ENCODE assay signal across 20 cellular contexts in genomic region chr20:62820208-62820961, GRCh38. TPM values are rescaled to one million over a fixed set of nuclear protein-coding genes. Genes with fewer than 3 reads are reported as not detected.
DNase-seq lines count a peak whose midpoint lies in the region; ATAC-seq and TF ChIP-seq lines count a peak whose summit lies in the region.
"Had no signal": no experiment of that assay in that cellular context is flagged by ENCODE, and none has a peak within 500 bp of the region (broad histone marks: within the 10 kb centered on the region; RNA-seq: fewer than 3 reads in every experiment).

No MANE protein-coding gene starts in this region.

- H3K79me1 ChIP-seq in neuronal stem cell (ENCODE audit: low read depth, low read length): peaks cover 2% of the 10 kb centered on the region

- POLR2A ChIA-PET in WTC11 (lab: Charles Lee): interaction anchor here (0.5 kb wide), 1 partner anchor 1089 kb away, joined by 3 read pairs; no protein-coding TSS in a partner anchor

- ATAC-seq in WTC11: no peak
- ATAC-seq in GM21381 (IDR thresholded peaks at IDR 0.05; ENCODE audit: unreplicated experiment): no peak
- ATAC-seq: foreskin keratinocyte had no signal

- peak overlapping the region; percentile 43 for H4K91ac ChIP-seq in neuronal stem cell (ENCODE audit: low read depth, low read length, poor library complexity)

- H3K27me3 Mint-ChIP-seq in WTC11 (ENCODE audit: low read depth): no peaks in the 10 kb centered on the region; the same call in 1 of the 2 replicates

- H3K27ac Mint-ChIP-seq in WTC11: 0 out of 2 replicates have a peak overlapping the region, but pooled peaks have one; percentile 23
- H3K27ac Mint-ChIP-seq: activated naive CD8-positive, alpha-beta T cell; activated T-helper 2 cell treated with anti-CD3 and anti-CD28 coated beads, Interferon-gamma antibody, Interleukin-2, Interleukin-4, amounts not matched to agents 10 μg/mL and 5 μg/mL and 100 μg/mL, durations not matched to agents 14 hours and 24 hours and 36 hours had no signal

- H3K27ac ChIP-seq in neuronal stem cell (replicated peaks; ENCODE audit: low read length) (no peak overlapping the region), tibial artery (no peak overlapping the region)
- H3K27ac ChIP-seq: foreskin keratinocyte, suprapubic skin had no signal

- peak overlapping the region; percentile 65 for H3K18ac ChIP-seq in neuronal stem cell (ENCODE audit: low read length)

- no peaks in the 10 kb centered on the region for H3K9me3 Mint-ChIP-seq in WTC11
- H3K9me3 Mint-ChIP-seq: activated T-helper 2 cell treated with anti-CD3 and anti-CD28 coated beads, Interferon-gamma antibody, Interleukin-2, Interleukin-4, amounts not matched to agents 10 μg/mL and 5 μg/mL and 100 μg/mL, durations not matched to agents 14 hours and 24 hours and 36 hours had no signal

- no peak overlapping the region for H3K4me2 ChIP-seq in neuronal stem cell (ENCODE audit: insufficient read depth, low read length, poor library complexity, severe bottlenecking)
- H3K4me2 ChIP-seq: SK-N-SH had no signal

- H2BK120ac ChIP-seq in neuronal stem cell (ENCODE audit: low read depth, low read length): no peak overlapping the region

- CTCF ChIA-PET in WTC11 (lab: Charles Lee): no interaction called here

- peak overlapping the region; percentile 100 for H2AK5ac ChIP-seq in neuronal stem cell (ENCODE audit: low read depth, low read length)

- intact Hi-C loops in tibial artery (cut with DNase I; ENCODE audit: low total_unique reads): no loop called here

- H3K4me3 Mint-ChIP-seq in WTC11: no peak overlapping the region
- H3K4me3 Mint-ChIP-seq: activated naive CD8-positive, alpha-beta T cell had no signal

- peak overlapping the region; percentile 76 for H3K4ac ChIP-seq in neuronal stem cell (ENCODE audit: low read length)

- H4K8ac ChIP-seq in neuronal stem cell (ENCODE audit: low read depth, low read length): peak overlapping the region; percentile 4

- H2BK5ac ChIP-seq in neuronal stem cell (ENCODE audit: low read length): peak overlapping the region; percentile 60

- H3K9me3 ChIP-seq in BE2C: no peaks in the 10 kb centered on the region
- H3K9me3 ChIP-seq in neuronal stem cell (replicated peaks in 1 of 2; ENCODE audit: control insufficient read depth in 2 of 2, insufficient read depth in 1 of 2, low read depth in 1 of 2, low read length in 2 of 2): no peaks in the 10 kb centered on the region
- H3K9me3 ChIP-seq in tibial artery: no peaks in the 10 kb centered on the region
- H3K9me3 ChIP-seq: SK-N-SH, suprapubic skin had no signal

- H3K9ac ChIP-seq in neuronal stem cell (ENCODE audit: low read depth, low read length, poor library complexity): peak overlapping the region; percentile 44
- H3K9ac ChIP-seq: SK-N-SH had no signal

- H3K27me3 ChIP-seq in BE2C (peaks cover 12% of the 10 kb centered on the region), H7 (ENCODE audit: control insufficient read depth, insufficient read depth, low read length) (peaks cover 8% of the 10 kb centered on the region), neuronal stem cell (ENCODE audit: control insufficient read depth in 3 of 3, insufficient read depth in 3 of 3, low read depth in 1 of 3, low read length in 3 of 3) (peaks cover 0 to 52% (median 10%) of the 10 kb centered on the region in 3 experiments), tibial artery (peaks cover 3 to 66% of the 10 kb centered on the region in 2 donors)

- no CpG with 5 or more reads among the region's 23 CpGs for WGBS in neuronal stem cell (ENCODE audit: extremely low coverage in 2 of 2, insufficient read length in 2 of 2, insufficient replicate concordance in 1 of 2), 2 donors

- no peak overlapping the region for H2AFZ ChIP-seq in neuronal stem cell (ENCODE audit: low read length)

- DNase-seq in BE2C (peak; percentile 49), H7 (peak; percentile 69), WTC11 (ENCODE audit: low spot score) (no peak), neuronal stem cell (ENCODE audit: low spot score) (no peak), NCI-H1694 treated with DMSO at 0.1 percent for 48 hours (lab: John Stamatoyannopoulos, UW) (no peak), tibial artery (no peak)
- DNase-seq: activated CD4-positive, alpha-beta T cell treated with anti-CD3 and anti-CD28 coated beads, Interleukin-2, amount 50 U/mL, for 48 hours; activated CD4-positive, CD25-positive, alpha-beta regulatory T cell; activated CD8-positive, alpha-beta memory T cell treated with anti-CD3 and anti-CD28 coated beads, Interleukin-2, amount 50 U/mL, for 48 hours; cerebellar nuclear complex; DND-41; effector memory CD4-positive, alpha-beta T cell; foreskin keratinocyte; NCI-H1105 treated with DMSO at 0.1 percent for 48 hours; SK-N-SH had no signal

- peak overlapping the region; percentile 82 for H3K14ac ChIP-seq in neuronal stem cell (ENCODE audit: low read length)

- H3K4me1 Mint-ChIP-seq in WTC11: peaks cover 23% of the 10 kb centered on the region

- peak overlapping the region; percentile 90 for H2BK12ac ChIP-seq in neuronal stem cell (ENCODE audit: low read length)

- no peaks in the 10 kb centered on the region for H3K36me3 Mint-ChIP-seq in WTC11
- H3K36me3 Mint-ChIP-seq: activated naive CD8-positive, alpha-beta T cell had no signal

- H3K36me3 ChIP-seq in BE2C (no peaks in the 10 kb centered on the region), H7 (replicated peaks; ENCODE audit: control insufficient read depth, insufficient read depth, low read length) (no peaks in the 10 kb centered on the region; the same call in 1 of the 2 replicates), neuronal stem cell (replicated peaks in 1 of 2; ENCODE audit: control insufficient read depth in 2 of 2, insufficient read depth in 2 of 2, low read length in 2 of 2) (no peaks in the 10 kb centered on the region), tibial artery (no peaks in the 10 kb centered on the region)
- H3K36me3 ChIP-seq: suprapubic skin had no signal

- TF ChIP-seq CTCF in BE2C (IDR thresholded peaks at IDR 0.05; ENCODE audit: low read depth, low read length): no peak
- TF ChIP-seq CTCF in WTC11 (IDR thresholded peaks at IDR 0.05): no peak
- no peak for TF ChIP-seq CTCF in tibial artery (IDR thresholded peaks at IDR 0.05)

- H3K4me3 ChIP-seq in BE2C (ENCODE audit: low read depth, low read length): no peak overlapping the region
- H3K4me3 ChIP-seq in H7 (ENCODE audit: insufficient read depth, low read depth, low read length): no peak overlapping the region
- no peak overlapping the region for H3K4me3 ChIP-seq in neuronal stem cell (ENCODE audit: low read length in 2 of 2)
- H3K4me3 ChIP-seq in tibial artery: no peak overlapping the region
- H3K4me3 ChIP-seq: suprapubic skin had no signal

- H3K4me1 ChIP-seq in BE2C (peaks cover 34% of the 10 kb centered on the region), neuronal stem cell (ENCODE audit: control insufficient read depth in 2 of 2, insufficient read depth in 1 of 2, low read depth in 1 of 2, low read length in 2 of 2) (peaks cover 34 to 43% of the 10 kb centered on the region in 2 donors), tibial artery (peaks cover 8 to 61% (median 37%) of the 10 kb centered on the region in 4 donors)

- H3K23ac ChIP-seq in neuronal stem cell (ENCODE audit: low read depth, low read length, poor library complexity): peak overlapping the region; percentile 85

- H2BK15ac ChIP-seq in neuronal stem cell (ENCODE audit: low read length): no peak overlapping the region

TF ChIP-seq in WTC11, 78 proteins besides CTCF, POLR2A, EP300 and RAD21 (continues in another document):
- no peak for TF ChIP-seq ZSCAN18 (CRISPR knock-in tag; IDR thresholded peaks at IDR 0.05)

RNA-seq across cellular contexts. Expression of gene COL9A3, which starts 3.5 kb away (rescaled TPM):
- 5.9 TPM for polyA plus RNA-seq in BE2C (2012; ENCODE audit: insufficient read depth, insufficient read length, low read depth)
- 131 and 139 TPM in 2 replicates for total RNA-seq in H7 (2014; rRNA removed; shearing (Covaris generic))
- 115 to 136 TPM (median 123 TPM) in 3 replicates for total RNA-seq in WTC11 (2021)
- 77.2 TPM for polyA plus RNA-seq in neuronal stem cell (2013, experiment 1 of 2)
- polyA plus RNA-seq in neuronal stem cell (2013, experiment 2 of 2): 77.0 TPM
- total RNA-seq: LHCN-M2 had no signal

RNA-seq across cellular contexts. Expression of gene OGFR, which starts 15.8 kb away (rescaled TPM):
- 138 TPM for polyA plus RNA-seq in BE2C (2012; ENCODE audit: insufficient read depth, insufficient read length, low read depth)
- 50.1 and 57.1 TPM in 2 replicates for total RNA-seq in H7 (2014; rRNA removed; shearing (Covaris generic))
- 32.5 to 43.3 TPM (median 33.8 TPM) in 3 replicates for total RNA-seq in WTC11 (2021)
- polyA plus RNA-seq in neuronal stem cell (2013, experiment 1 of 2): 15.0 TPM
- polyA plus RNA-seq in neuronal stem cell (2013, experiment 2 of 2): 14.7 TPM

RNA-seq across cellular contexts. Expression of gene MRGBP, which starts 24.1 kb away (rescaled TPM):
- polyA plus RNA-seq in BE2C (2012; ENCODE audit: insufficient read depth, insufficient read length, low read depth): 28.1 TPM
- total RNA-seq in H7 (2014; rRNA removed; shearing (Covaris generic)): 28.3 and 28.5 TPM in 2 replicates
- 20.0 to 20.8 TPM (median 20.2 TPM) in 3 replicates for total RNA-seq in WTC11 (2021)
- polyA plus RNA-seq in neuronal stem cell (2013, experiment 1 of 2): 15.5 TPM
- 15.6 TPM for polyA plus RNA-seq in neuronal stem cell (2013, experiment 2 of 2)

RNA-seq across cellular contexts. Expression of gene TCFL5, which starts 41.2 kb away (rescaled TPM):
- polyA plus RNA-seq in BE2C (2012; ENCODE audit: insufficient read depth, insufficient read length, low read depth): 8.8 TPM
- total RNA-seq in H7 (2014; rRNA removed; shearing (Covaris generic)): 25.7 and 36.8 TPM in 2 replicates
- total RNA-seq in WTC11 (2021): 19.7 to 20.4 TPM (median 20.3 TPM) in 3 replicates
- polyA plus RNA-seq in neuronal stem cell (2013, experiment 1 of 2): 14.5 TPM
- polyA plus RNA-seq in neuronal stem cell (2013, experiment 2 of 2): 15.3 TPM

Comparison
In these comparisons a context has a peak if more than half of its experiments do, and no peak if none do; other contexts are left out.
1. DNase-seq: peak in BE2C (single experiment) and H7 (single experiment); none in WTC11 (single experiment), neuronal stem cell (single experiment), NCI-H1694 treated with DMSO at 0.1 percent for 48 hours (single experiment) and tibial artery (0 of 2).